In genomic region chr11:123677510-123677909, GRCh38 we compare ENCODE assay signal across 26 cellular contexts.
"Had no signal": no experiment of that assay in that cellular context is flagged by ENCODE, and none has a peak within 500 bp of the region (broad histone marks: within the 10 kb centered on the region; RNA-seq: fewer than 3 reads in every experiment).

No MANE protein-coding gene starts in this region.

- H3K4me3 ChIP-seq: colonic mucosa, coronary artery, dorsolateral prefrontal cortex, esophagus muscularis mucosa, esophagus squamous epithelium, gastrocnemius medialis, gastroesophageal sphincter, heart left ventricle, heart right ventricle had no signal

- DNase-seq: colonic mucosa; cortex of kidney; dermis blood vessel endothelial cell; dorsolateral prefrontal cortex; effector CD4-positive, alpha-beta T cell; effector CD8-positive, alpha-beta T cell; effector memory CD4-positive, alpha-beta T cell; effector memory CD8-positive, alpha-beta T cell; endodermal cell; erythroblast; esophagus squamous epithelium; foreskin melanocyte; gastrocnemius medialis; glutamatergic neuron; head of caudate nucleus; heart left ventricle; heart right ventricle had no signal

- H3K27me3 ChIP-seq: colonic mucosa, esophagus muscularis mucosa, foreskin keratinocyte, gastrocnemius medialis had no signal

- H3K4me1 ChIP-seq: colonic mucosa, esophagus muscularis mucosa, esophagus squamous epithelium, foreskin keratinocyte, gastroesophageal sphincter, heart left ventricle, heart right ventricle had no signal

- H3K36me3 ChIP-seq: colonic mucosa, esophagus muscularis mucosa, esophagus squamous epithelium, gastrocnemius medialis, gastroesophageal sphincter, heart left ventricle, heart right ventricle had no signal

- H3K27ac ChIP-seq: colonic mucosa, coronary artery, dorsolateral prefrontal cortex, esophagus muscularis mucosa, esophagus squamous epithelium, foreskin keratinocyte, gastrocnemius medialis, gastroesophageal sphincter, heart left ventricle, heart right ventricle had no signal

- ATAC-seq: effector memory CD8-positive, alpha-beta T cell; esophagus mucosa; foreskin keratinocyte; gastrocnemius medialis; gastroesophageal sphincter; heart left ventricle; heart right ventricle had no signal

- H3K9me3 ChIP-seq: colonic mucosa, esophagus squamous epithelium, gastrocnemius medialis, heart left ventricle had no signal

- FAIRE-seq: colon, endometrium, endothelial cell of umbilical vein, frontal cortex had no signal
